In the genomic region with DNA sequence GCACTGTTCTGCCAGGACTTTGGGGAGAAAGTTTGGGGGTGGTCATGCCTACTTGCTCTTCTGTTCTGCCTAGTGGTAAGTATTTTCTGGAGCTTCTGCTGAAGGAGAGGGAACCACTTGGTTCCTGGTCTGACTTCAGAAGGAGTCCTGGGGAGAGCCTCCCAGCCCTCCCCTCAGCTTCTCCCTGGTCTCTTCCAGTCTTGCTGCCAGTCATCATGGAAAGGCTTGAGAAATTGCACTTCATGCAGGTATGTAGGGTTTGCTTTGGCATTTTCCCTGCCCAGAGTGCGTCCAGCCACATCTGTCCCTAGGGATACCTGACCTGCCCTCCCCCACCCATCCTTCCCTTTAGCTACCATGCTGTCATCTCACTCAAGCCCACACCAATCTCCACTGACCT, we compare ENCODE assay signal across 27 cellular contexts.
"Had no signal": no experiment of that assay in that cellular context is flagged by ENCODE, and none has a peak within 500 bp of the region (broad histone marks: within the 10 kb centered on the region; RNA-seq: fewer than 3 reads in every experiment).

No MANE protein-coding gene starts in this region.

- H3K27ac Mint-ChIP-seq: activated B cell treated with CpG ODN at 0.5 μM for 24 hours; activated CD8-positive, alpha-beta T cell treated with anti-CD3 and anti-CD28 coated beads for 36 hours; activated naive CD4-positive, alpha-beta T cell treated with anti-CD3 and anti-CD28 coated beads, Interleukin-2, amount 10 ng/mL, durations not matched to agents 7 days and 5 days; activated T-cell treated with anti-CD3 and anti-CD28 coated beads, Interleukin-2, amount 50 U/mL, for 72 hours; T-helper 2 cell treated with Interferon-gamma antibody and Interleukin-4, amounts not matched to agents 5 μg/mL and 100 μg/mL, for 36 hours had no signal

- H3K4me1 ChIP-seq: body of pancreas had no signal

- H3K27me3 ChIP-seq: body of pancreas, esophagus squamous epithelium, gastroesophageal sphincter had no signal

- H3K27me3 Mint-ChIP-seq: activated B cell treated with CpG ODN at 0.5 μM for 24 hours; activated CD8-positive, alpha-beta T cell treated with anti-CD3 and anti-CD28 coated beads for 36 hours; activated naive CD4-positive, alpha-beta T cell treated with anti-CD3 and anti-CD28 coated beads, Interleukin-2, amount 10 ng/mL, durations not matched to agents 7 days and 5 days; activated naive CD8-positive, alpha-beta T cell; T-helper 17 cell had no signal

- H3K4me3 ChIP-seq: body of pancreas, esophagus squamous epithelium, gastroesophageal sphincter had no signal

- ATAC-seq: activated CD4-positive, CD25-positive, alpha-beta regulatory T cell treated with anti-CD3 and anti-CD28 coated beads, Interleukin-2, amount 50 U/mL, for 24 hours; activated CD8-positive, alpha-beta T cell treated with anti-CD3 and anti-CD28 coated beads for 36 hours; activated T-cell treated with anti-CD3 and anti-CD28 coated beads, Interleukin-2, amount 50 U/mL, for 72 hours; body of pancreas; gastroesophageal sphincter; T-helper 17 cell had no signal

- H3K9me3 Mint-ChIP-seq: activated B cell treated with CpG ODN at 0.5 μM for 24 hours; activated CD8-positive, alpha-beta T cell treated with anti-CD3 and anti-CD28 coated beads for 36 hours; activated naive CD4-positive, alpha-beta T cell treated with anti-CD3 and anti-CD28 coated beads, Interleukin-2, amount 10 ng/mL, durations not matched to agents 7 days and 5 days; activated T-cell treated with anti-CD3 and anti-CD28 coated beads, Interleukin-2, amount 50 U/mL, for 72 hours; T-helper 2 cell treated with Interferon-gamma antibody and Interleukin-4, amounts not matched to agents 5 μg/mL and 100 μg/mL, for 36 hours had no signal

- H3K27ac ChIP-seq: body of pancreas, epithelial cell of prostate, esophagus squamous epithelium, gastroesophageal sphincter, WERI-Rb-1 had no signal

- DNase-seq: activated B cell treated with CpG ODN at 0.5 μM for 24 hours; activated CD4-positive, alpha-beta T cell treated with anti-CD3 and anti-CD28 coated beads for 48 hours; activated CD4-positive, alpha-beta T cell treated with anti-CD3 and anti-CD28 coated beads, Interleukin-2, amount 50 U/mL, for 1 hour; activated CD4-positive, alpha-beta T cell treated with anti-CD3 and anti-CD28 coated beads, Interleukin-2, amount 50 U/mL, for 48 hours; activated CD8-positive, alpha-beta memory T cell treated with anti-CD3 and anti-CD28 coated beads for 24 hours; activated CD8-positive, alpha-beta T cell treated with anti-CD3 and anti-CD28 coated beads for 36 hours; activated effector memory CD4-positive, alpha-beta T cell treated with anti-CD3 and anti-CD28 coated beads, Interleukin-2, amount 50 U/mL, for 16 hours; activated naive CD4-positive, alpha-beta T cell treated with anti-CD3 and anti-CD28 coated beads, Interleukin-2, amount 10 ng/mL, durations not matched to agents 7 days and 5 days; activated T-cell treated with anti-CD3 and anti-CD28 coated beads, Interleukin-2, amount 50 U/mL, for 72 hours; amygdala; aorta; body of pancreas; caudate nucleus; cortex of kidney; dermis blood vessel endothelial cell; effector CD8-positive, alpha-beta T cell; esophagus squamous epithelium; foreskin melanocyte; T-helper 1 cell; T-helper 17 cell; T1000; WERI-Rb-1 had no signal

- H3K4me3 Mint-ChIP-seq: activated B cell treated with CpG ODN at 0.5 μM for 24 hours; activated CD8-positive, alpha-beta T cell treated with anti-CD3 and anti-CD28 coated beads for 36 hours; activated naive CD4-positive, alpha-beta T cell treated with anti-CD3 and anti-CD28 coated beads, Interleukin-2, amount 10 ng/mL, durations not matched to agents 7 days and 5 days; activated naive CD8-positive, alpha-beta T cell; activated T-cell treated with anti-CD3 and anti-CD28 coated beads, Interleukin-2, amount 50 U/mL, for 72 hours; T-helper 17 cell; T-helper 2 cell treated with Interferon-gamma antibody and Interleukin-4, amounts not matched to agents 5 μg/mL and 100 μg/mL, for 36 hours had no signal

- H3K4me1 Mint-ChIP-seq: activated B cell treated with CpG ODN at 0.5 μM for 24 hours had no signal

- H3K9me3 ChIP-seq: body of pancreas, esophagus squamous epithelium, gastroesophageal sphincter had no signal
